ENCODE assay signal across 8 cellular contexts in genomic region chr20:62367136-62367482, GRCh38. TPM values are rescaled to one million over a fixed set of nuclear protein-coding genes. Genes with fewer than 3 reads are reported as not detected.
DNase-seq lines count a peak whose midpoint lies in the region; ATAC-seq and TF ChIP-seq lines count a peak whose summit lies in the region.

Gene LAMA5, minus strand, starts transcription at chr20:62367312. Its CDS starts 67 bp downstream, at chr20:62367245.

- H3K27me3 Mint-ChIP-seq in activated naive CD4-positive, alpha-beta T cell treated with anti-CD3 and anti-CD28 coated beads, Interleukin-2, amount 10 ng/mL, durations not matched to agents 7 days and 5 days: peaks cover 77% of the 10 kb centered on the region
- H3K27me3 Mint-ChIP-seq in glutamatergic neuron (ENCODE audit: unreplicated experiment) (peaks cover 10% of the 10 kb centered on the region), osteocyte (ENCODE audit: unreplicated experiment) (no peaks in the 10 kb centered on the region)

- H3K36me3 ChIP-seq in HUES6 (ENCODE audit: control insufficient read depth, insufficient read depth, low read length): peaks cover 11% of the 10 kb centered on the region; the same call in 1 of the 2 replicates

- peaks cover 63% of the 10 kb centered on the region for H3K4me1 ChIP-seq in HUES6 (ENCODE audit: control insufficient read depth, insufficient read depth, low read length)

- H3K4me1 Mint-ChIP-seq in activated naive CD4-positive, alpha-beta T cell treated with anti-CD3 and anti-CD28 coated beads, Interleukin-2, amount 10 ng/mL, durations not matched to agents 7 days and 5 days: no peaks in the 10 kb centered on the region
- H3K4me1 Mint-ChIP-seq in glutamatergic neuron (ENCODE audit: low read depth, unreplicated experiment) (peaks cover 8% of the 10 kb centered on the region), osteocyte (ENCODE audit: unreplicated experiment) (peaks cover 60% of the 10 kb centered on the region)

- H3K9ac ChIP-seq in HUES6 (ENCODE audit: low read length): peak within 1 kb of the TSS; percentile 76

- CTCF ChIA-PET in activated naive CD4-positive, alpha-beta T cell treated with anti-CD3 and anti-CD28 coated beads, Interleukin-2, amount 10 ng/mL, durations not matched to agents 7 days and 5 days (lab: Charles Lee): no interaction called here

- H3K4me3 Mint-ChIP-seq in activated naive CD4-positive, alpha-beta T cell treated with anti-CD3 and anti-CD28 coated beads, Interleukin-2, amount 10 ng/mL, durations not matched to agents 7 days and 5 days: peak within 1 kb of the TSS; percentile 44
- peak within 1 kb of the TSS; percentile 84 for H3K4me3 Mint-ChIP-seq in glutamatergic neuron (ENCODE audit: unreplicated experiment)
- H3K4me3 Mint-ChIP-seq in osteocyte (ENCODE audit: unreplicated experiment): peak within 1 kb of the TSS; percentile 65

- H3K9me3 Mint-ChIP-seq in activated naive CD4-positive, alpha-beta T cell treated with anti-CD3 and anti-CD28 coated beads, Interleukin-2, amount 10 ng/mL, durations not matched to agents 7 days and 5 days: no peaks in the 10 kb centered on the region
- H3K9me3 Mint-ChIP-seq in glutamatergic neuron (ENCODE audit: unreplicated experiment) (peaks cover 6% of the 10 kb centered on the region), osteocyte (ENCODE audit: unreplicated experiment) (no peaks in the 10 kb centered on the region)

- no peak within 1 kb of the TSS for H3K27ac Mint-ChIP-seq in activated naive CD4-positive, alpha-beta T cell treated with anti-CD3 and anti-CD28 coated beads, Interleukin-2, amount 10 ng/mL, durations not matched to agents 7 days and 5 days
- H3K27ac Mint-ChIP-seq in glutamatergic neuron (ENCODE audit: unreplicated experiment) (peak within 1 kb of the TSS; percentile 64), osteocyte (ENCODE audit: unreplicated experiment) (no peak within 1 kb of the TSS)

- peak within 1 kb of the TSS; percentile 70 for H3K4me3 ChIP-seq in HUES6 (ENCODE audit: low read depth, low read length)

- no peaks in the 10 kb centered on the region for H3K9me3 ChIP-seq in HUES6 (ENCODE audit: control insufficient read depth, insufficient read depth, low read depth, low read length)

- H3K27me3 ChIP-seq in HUES6 (ENCODE audit: control insufficient read depth, insufficient read depth, low read length): no peaks in the 10 kb centered on the region

- no peak for TF ChIP-seq CTCF in glutamatergic neuron (IDR thresholded peaks at IDR 0.05; ENCODE audit: partially characterized antibody, unreplicated experiment)
- TF ChIP-seq CTCF in osteocyte (IDR thresholded peaks at IDR 0.05): no peak

- H3K27ac ChIP-seq in HUES6 (ENCODE audit: low read depth, low read length): peak within 1 kb of the TSS; percentile 88

- no peaks in the 10 kb centered on the region for H3K36me3 Mint-ChIP-seq in activated naive CD4-positive, alpha-beta T cell treated with anti-CD3 and anti-CD28 coated beads, Interleukin-2, amount 10 ng/mL, durations not matched to agents 7 days and 5 days
- H3K36me3 Mint-ChIP-seq in glutamatergic neuron (ENCODE audit: unreplicated experiment): no peaks in the 10 kb centered on the region
- no peaks in the 10 kb centered on the region for H3K36me3 Mint-ChIP-seq in osteocyte (ENCODE audit: unreplicated experiment)

- ATAC-seq in GM19395 (IDR thresholded peaks at IDR 0.05; ENCODE audit: unreplicated experiment) (no peak), HG02623 (IDR thresholded peaks at IDR 0.05; ENCODE audit: unreplicated experiment) (no peak)

- DNase-seq in EH (ENCODE audit: low read depth) (peak; percentile 52), glutamatergic neuron (peak; percentile 86), osteocyte (ENCODE audit: extremely low spot score, unreplicated experiment) (no peak), HK-2 (ENCODE audit: unreplicated experiment) (no peak)
- DNase-seq in activated naive CD4-positive, alpha-beta T cell treated with anti-CD3 and anti-CD28 coated beads, Interleukin-2, amount 10 ng/mL, durations not matched to agents 7 days and 5 days: peak; percentile 35

RNA-seq across cellular contexts. Expression of gene LAMA5, which starts in this region (rescaled TPM):
- total RNA-seq in glutamatergic neuron (ENCODE audit: unreplicated experiment) (724 TPM), osteocyte (201 and 204 TPM in 2 replicates)

Comparison
In these comparisons a context has a peak if more than half of its experiments do, and no peak if none do; other contexts are left out.
1. DNase-seq: peak in EH (single experiment), activated naive CD4-positive, alpha-beta T cell treated with anti-CD3 and anti-CD28 coated beads, Interleukin-2, amount 10 ng/mL, durations not matched to agents 7 days and 5 days (single experiment) and glutamatergic neuron (single experiment); none in osteocyte (single experiment) and HK-2 (single experiment).
2. Peak in every context shown above with its lines, with median percentiles within 50 percentile points of each other: H3K4me3 Mint-ChIP-seq.